ENCODE assay signal across 10 cellular contexts in the genomic region with DNA sequence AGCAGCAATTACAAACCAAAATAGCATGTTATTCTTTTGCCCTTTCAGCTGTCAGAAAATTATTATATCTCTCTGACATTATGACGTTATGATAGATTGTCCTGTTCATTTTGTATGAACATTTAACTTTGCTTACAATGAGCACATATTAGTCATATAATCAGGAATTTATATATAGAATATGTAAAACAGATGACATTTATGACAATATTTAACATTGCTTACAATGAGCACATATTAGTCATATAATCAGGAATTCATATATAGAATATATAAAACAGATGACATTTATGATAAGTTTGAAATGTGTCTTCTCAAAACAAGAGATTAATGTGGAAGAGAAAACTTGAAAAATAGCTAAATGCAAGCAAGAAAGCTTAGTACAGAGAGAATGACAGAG.
"Had no signal": no experiment of that assay in that cellular context is flagged by ENCODE, and none has a peak within 500 bp of the region (broad histone marks: within the 10 kb centered on the region; RNA-seq: fewer than 3 reads in every experiment).

No MANE protein-coding gene starts in this region.

- H3K9me3 Mint-ChIP-seq: GM23338, H9 had no signal

- H3K9ac ChIP-seq: KMS-11 had no signal

- H3K4me3 ChIP-seq: GM23338 had no signal

- H3K4me3 Mint-ChIP-seq: GM23338, H9, HFFc6, IgD-negative memory B cell had no signal

- ATAC-seq: GM23338, HCT116, HepG2 had no signal

- H3K4me1 Mint-ChIP-seq: GM23338, H9, IgD-negative memory B cell had no signal

- H3K27ac ChIP-seq: HL-60, KMS-11 had no signal

- FAIRE-seq: H1, HepG2 had no signal

- H3K27ac Mint-ChIP-seq: GM23338, H9, HFFc6, IgD-negative memory B cell had no signal

- H3K27me3 Mint-ChIP-seq: IgD-negative memory B cell had no signal

- DNase-seq: H9, HFFc6, KBM-7 had no signal
